10 cellular contexts compared by ENCODE assay signal in the genomic region with DNA sequence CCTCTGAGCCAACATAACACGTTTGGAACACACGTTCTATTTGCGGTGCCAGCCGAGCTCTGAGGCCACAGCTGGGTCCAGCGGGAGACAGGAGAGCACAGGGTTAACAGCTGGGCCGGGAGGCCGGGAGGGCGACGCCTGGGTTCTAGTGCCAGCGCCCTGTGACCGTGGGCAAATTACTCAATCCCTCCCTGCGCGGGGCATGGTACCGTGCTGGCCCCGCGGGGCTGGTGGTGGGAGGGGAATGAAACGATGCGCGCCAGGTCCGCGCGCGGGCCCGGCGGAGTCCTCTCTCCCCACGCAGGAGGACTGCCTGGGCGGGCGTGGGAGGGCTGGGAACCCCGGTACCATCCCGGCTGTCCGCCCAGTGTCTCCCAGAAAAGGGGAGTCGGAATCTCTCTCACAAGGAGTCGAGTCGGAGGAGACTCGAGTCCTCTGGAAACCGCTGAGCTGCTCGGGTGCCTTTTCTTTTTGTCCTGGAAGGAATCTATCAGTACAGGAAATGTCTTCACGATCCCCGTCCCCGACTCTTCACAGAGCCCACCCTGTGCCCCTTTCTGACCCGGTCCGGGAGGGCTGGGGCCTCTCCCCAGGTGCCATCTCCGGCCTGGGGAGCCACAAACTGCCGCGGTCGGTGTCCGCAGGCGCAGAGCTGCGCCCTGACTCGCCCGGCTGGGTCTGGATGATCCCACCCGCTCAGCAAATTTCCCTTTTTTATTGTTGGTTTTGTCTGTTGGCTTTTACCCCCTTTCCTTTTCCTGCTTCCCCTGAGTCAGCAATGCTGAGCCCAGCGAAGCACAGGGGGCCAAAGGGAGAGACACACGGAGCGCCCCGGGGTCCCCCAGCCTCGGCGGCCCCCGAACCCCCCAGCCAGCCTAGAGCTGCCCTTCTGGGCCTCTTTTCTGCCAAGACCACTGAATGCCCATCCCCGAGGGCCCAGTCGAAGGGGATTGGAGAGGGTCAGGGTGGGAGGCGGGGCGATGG. TPM values are rescaled to one million over a fixed set of nuclear protein-coding genes. Genes with fewer than 3 reads are reported as not detected.
DNase-seq lines count a peak whose midpoint lies in the region; ATAC-seq and TF ChIP-seq lines count a peak whose summit lies in the region.
"Had no signal": no experiment of that assay in that cellular context is flagged by ENCODE, and none has a peak within 500 bp of the region (broad histone marks: within the 10 kb centered on the region; RNA-seq: fewer than 3 reads in every experiment).

No MANE protein-coding gene starts in this region.

- H3K27me3 Mint-ChIP-seq in activated naive CD8-positive, alpha-beta T cell treated with anti-CD3 and anti-CD28 coated beads, Interleukin-2, amount 10 ng/mL, durations not matched to agents 7 days and 5 days: peaks cover 46% of the 10 kb centered on the region
- peaks cover 24% of the 10 kb centered on the region for H3K27me3 Mint-ChIP-seq in activated CD4-positive, alpha-beta T cell treated with anti-CD3 and anti-CD28 coated beads for 36 hours
- H3K27me3 Mint-ChIP-seq in activated T-helper 1 cell treated with anti-CD3 and anti-CD28 coated beads, Interleukin-12 subunit alpha, Interleukin-12 subunit beta, Interleukin-2, Interleukin-4 antibody, amounts not matched to agents 30 ng/mL and 10 ng/mL and 1 ng/mL, durations not matched to agents 14 hours and 24 hours and 36 hours (ENCODE audit: insufficient read depth): peaks cover 33% of the 10 kb centered on the region

- intact Hi-C loops in tibial artery (cut with DNase I; ENCODE audit: low total_unique reads): no loop called here
- intact Hi-C loops in activated CD4-positive, alpha-beta T cell treated with anti-CD3 and anti-CD28 coated beads for 36 hours (cut with DNase I, micrococcal nuclease): no loop called here
- intact Hi-C loops in activated T-helper 1 cell treated with anti-CD3 and anti-CD28 coated beads, Interleukin-12 subunit alpha, Interleukin-12 subunit beta, Interleukin-2, Interleukin-4 antibody, amounts not matched to agents 30 ng/mL and 10 ng/mL and 1 ng/mL, durations not matched to agents 14 hours and 24 hours and 36 hours (cut with micrococcal nuclease): no loop called here

- POLR2A ChIA-PET in activated naive CD8-positive, alpha-beta T cell treated with anti-CD3 and anti-CD28 coated beads, Interleukin-2, amount 10 ng/mL, durations not matched to agents 7 days and 5 days (lab: Charles Lee): interaction anchor here (0.7 kb wide), 1 partner anchor 50 kb away, joined by 5 read pairs; no protein-coding TSS in a partner anchor
- POLR2A ChIA-PET in activated CD4-positive, alpha-beta T cell treated with anti-CD3 and anti-CD28 coated beads for 36 hours (lab: Charles Lee): no interaction called here

- TF ChIP-seq CTCF in fibroblast of lung (conservative IDR thresholded peaks at IDR 0.05 in 1 of 2, IDR thresholded peaks at IDR 0.05 in 1 of 2; ENCODE audit: low read depth in 1 of 2, low read length in 2 of 2) (no peak), tibial artery (IDR thresholded peaks at IDR 0.05) (no peak)

- H3K9ac ChIP-seq in fibroblast of lung (ENCODE audit: insufficient read depth, low read length): no peak overlapping the region

- no peak for DNase-seq in activated naive CD8-positive, alpha-beta T cell treated with anti-CD3 and anti-CD28 coated beads, Interleukin-2, amount 10 ng/mL, durations not matched to agents 7 days and 5 days
- DNase-seq in fibroblast of lung (ENCODE audit: low read depth in 2 of 2) (no peak), mesenteric fat pad (ENCODE audit: low spot score) (peak; percentile 87), tibial artery (no peak), GF-D8 (lab: John Stamatoyannopoulos, UW) (no peak)
- DNase-seq in activated CD4-positive, alpha-beta T cell treated with anti-CD3 and anti-CD28 coated beads for 36 hours: no peak
- no peak for DNase-seq in activated T-helper 1 cell treated with anti-CD3 and anti-CD28 coated beads, Interleukin-12 subunit alpha, Interleukin-12 subunit beta, Interleukin-2, Interleukin-4 antibody, amounts not matched to agents 30 ng/mL and 10 ng/mL and 1 ng/mL, durations not matched to agents 14 hours and 24 hours and 36 hours (ENCODE audit: low spot score)
- DNase-seq: T-helper 17 cell had no signal

- H3K4me1 ChIP-seq in fibroblast of lung (ENCODE audit: control insufficient read depth, extremely low read depth, insufficient read depth, low read length) (peaks cover 6% of the 10 kb centered on the region), tibial artery (peaks cover 0 to 31% (median 27%) of the 10 kb centered on the region in 4 donors)

- no peaks in the 10 kb centered on the region for H4K20me1 ChIP-seq in fibroblast of lung (ENCODE audit: control insufficient read depth, extremely low read depth, insufficient read depth, low read length)

- H3K79me2 ChIP-seq in fibroblast of lung (ENCODE audit: control insufficient read depth, insufficient read depth, low read length): no peaks in the 10 kb centered on the region

- CTCF ChIA-PET in activated CD4-positive, alpha-beta T cell treated with anti-CD3 and anti-CD28 coated beads for 36 hours (lab: Charles Lee): no interaction called here

- H3K9me3 Mint-ChIP-seq in activated naive CD8-positive, alpha-beta T cell treated with anti-CD3 and anti-CD28 coated beads, Interleukin-2, amount 10 ng/mL, durations not matched to agents 7 days and 5 days: no peaks in the 10 kb centered on the region
- H3K9me3 Mint-ChIP-seq in activated CD4-positive, alpha-beta T cell treated with anti-CD3 and anti-CD28 coated beads for 36 hours (ENCODE audit: low read depth): no peaks in the 10 kb centered on the region
- no peaks in the 10 kb centered on the region for H3K9me3 Mint-ChIP-seq in activated T-helper 1 cell treated with anti-CD3 and anti-CD28 coated beads, Interleukin-12 subunit alpha, Interleukin-12 subunit beta, Interleukin-2, Interleukin-4 antibody, amounts not matched to agents 30 ng/mL and 10 ng/mL and 1 ng/mL, durations not matched to agents 14 hours and 24 hours and 36 hours
- H3K9me3 Mint-ChIP-seq: stimulated activated memory B cell treated with anti-CD40 and anti-IgM and Interleukin-4, amounts not matched to agents 10 μg/mL and 1 μg/mL and 100 μg/mL, for 72 hours had no signal

- H3K4me1 Mint-ChIP-seq in activated naive CD8-positive, alpha-beta T cell treated with anti-CD3 and anti-CD28 coated beads, Interleukin-2, amount 10 ng/mL, durations not matched to agents 7 days and 5 days: peaks cover 6% of the 10 kb centered on the region
- H3K4me1 Mint-ChIP-seq in activated CD4-positive, alpha-beta T cell treated with anti-CD3 and anti-CD28 coated beads for 36 hours: no peaks in the 10 kb centered on the region
- H3K4me1 Mint-ChIP-seq in activated T-helper 1 cell treated with anti-CD3 and anti-CD28 coated beads, Interleukin-12 subunit alpha, Interleukin-12 subunit beta, Interleukin-2, Interleukin-4 antibody, amounts not matched to agents 30 ng/mL and 10 ng/mL and 1 ng/mL, durations not matched to agents 14 hours and 24 hours and 36 hours (ENCODE audit: low read depth): no peaks in the 10 kb centered on the region
- H3K4me1 Mint-ChIP-seq: stimulated activated memory B cell treated with anti-CD40 and anti-IgM and Interleukin-4, amounts not matched to agents 10 μg/mL and 1 μg/mL and 100 μg/mL, for 72 hours had no signal

- H2AFZ ChIP-seq in fibroblast of lung (ENCODE audit: low read length): peak overlapping the region; percentile 53

- H3K4me3 Mint-ChIP-seq in activated naive CD8-positive, alpha-beta T cell treated with anti-CD3 and anti-CD28 coated beads, Interleukin-2, amount 10 ng/mL, durations not matched to agents 7 days and 5 days: peak overlapping the region; percentile 70
- H3K4me3 Mint-ChIP-seq in activated CD4-positive, alpha-beta T cell treated with anti-CD3 and anti-CD28 coated beads for 36 hours: no peak overlapping the region
- no peak overlapping the region for H3K4me3 Mint-ChIP-seq in activated T-helper 1 cell treated with anti-CD3 and anti-CD28 coated beads, Interleukin-12 subunit alpha, Interleukin-12 subunit beta, Interleukin-2, Interleukin-4 antibody, amounts not matched to agents 30 ng/mL and 10 ng/mL and 1 ng/mL, durations not matched to agents 14 hours and 24 hours and 36 hours
- H3K4me3 Mint-ChIP-seq: stimulated activated memory B cell treated with anti-CD40 and anti-IgM and Interleukin-4, amounts not matched to agents 10 μg/mL and 1 μg/mL and 100 μg/mL, for 72 hours; T-helper 17 cell had no signal

- H3K27me3 ChIP-seq in fibroblast of lung (ENCODE audit: control insufficient read depth, insufficient read depth, low read length): peaks cover 36% of the 10 kb centered on the region
- H3K27me3 ChIP-seq in tibial artery: peaks cover 0 to 25% of the 10 kb centered on the region in 2 donors

- no peaks in the 10 kb centered on the region for H3K36me3 ChIP-seq in fibroblast of lung (ENCODE audit: control insufficient read depth, insufficient read depth, low read length)
- no peaks in the 10 kb centered on the region for H3K36me3 ChIP-seq in tibial artery

- no peak overlapping the region for H3K27ac Mint-ChIP-seq in activated naive CD8-positive, alpha-beta T cell treated with anti-CD3 and anti-CD28 coated beads, Interleukin-2, amount 10 ng/mL, durations not matched to agents 7 days and 5 days
- H3K27ac Mint-ChIP-seq in activated CD4-positive, alpha-beta T cell treated with anti-CD3 and anti-CD28 coated beads for 36 hours: no peak overlapping the region
- H3K27ac Mint-ChIP-seq in activated T-helper 1 cell treated with anti-CD3 and anti-CD28 coated beads, Interleukin-12 subunit alpha, Interleukin-12 subunit beta, Interleukin-2, Interleukin-4 antibody, amounts not matched to agents 30 ng/mL and 10 ng/mL and 1 ng/mL, durations not matched to agents 14 hours and 24 hours and 36 hours: no peak overlapping the region
- H3K27ac Mint-ChIP-seq: stimulated activated memory B cell treated with anti-CD40 and anti-IgM and Interleukin-4, amounts not matched to agents 10 μg/mL and 1 μg/mL and 100 μg/mL, for 72 hours; T-helper 17 cell had no signal

- ATAC-seq in activated naive CD8-positive, alpha-beta T cell treated with anti-CD3 and anti-CD28 coated beads, Interleukin-2, amount 10 ng/mL, durations not matched to agents 7 days and 5 days (ENCODE audit: low read depth): peak; percentile 22
- no peak for ATAC-seq in activated CD4-positive, alpha-beta T cell treated with anti-CD3 and anti-CD28 coated beads for 36 hours
- ATAC-seq: stimulated activated memory B cell treated with anti-CD40 and anti-IgM and Interleukin-4, amounts not matched to agents 10 μg/mL and 1 μg/mL and 100 μg/mL, for 72 hours; T-helper 17 cell had no signal

- H3K27ac ChIP-seq in fibroblast of lung (ENCODE audit: insufficient read depth, low read length): no peak overlapping the region
- no peak overlapping the region for H3K27ac ChIP-seq in tibial artery

- peak overlapping the region; percentile 85 for H3K4me2 ChIP-seq in fibroblast of lung (ENCODE audit: extremely low read depth, insufficient read depth, low read length)
- H3K4me2 ChIP-seq: smooth muscle cell had no signal

- no peaks in the 10 kb centered on the region for H3K9me3 ChIP-seq in fibroblast of lung (ENCODE audit: control insufficient read depth, insufficient read depth, low read depth, low read length)
- H3K9me3 ChIP-seq in tibial artery: no peaks in the 10 kb centered on the region

- no peaks in the 10 kb centered on the region for H3K36me3 Mint-ChIP-seq in activated naive CD8-positive, alpha-beta T cell treated with anti-CD3 and anti-CD28 coated beads, Interleukin-2, amount 10 ng/mL, durations not matched to agents 7 days and 5 days
- H3K36me3 Mint-ChIP-seq in activated CD4-positive, alpha-beta T cell treated with anti-CD3 and anti-CD28 coated beads for 36 hours (ENCODE audit: low read depth): no peaks in the 10 kb centered on the region
- H3K36me3 Mint-ChIP-seq in activated T-helper 1 cell treated with anti-CD3 and anti-CD28 coated beads, Interleukin-12 subunit alpha, Interleukin-12 subunit beta, Interleukin-2, Interleukin-4 antibody, amounts not matched to agents 30 ng/mL and 10 ng/mL and 1 ng/mL, durations not matched to agents 14 hours and 24 hours and 36 hours (ENCODE audit: low read depth): no peaks in the 10 kb centered on the region

- H3K4me3 ChIP-seq in fibroblast of lung (replicated peaks in 1 of 4; ENCODE audit: control extremely low read depth in 1 of 4, insufficient read depth in 1 of 4, low read depth in 3 of 4, low read length in 4 of 4) (peak overlapping the region; percentile 17 to 47 (median 26)), tibial artery (peak overlapping the region; percentile 20 to 44)
- H3K4me3 ChIP-seq: smooth muscle cell had no signal

RNA-seq across cellular contexts. Expression of gene LEP, which starts 30.7 kb away (rescaled TPM):
- not detected for total RNA-seq in activated naive CD8-positive, alpha-beta T cell treated with anti-CD3 and anti-CD28 coated beads, Interleukin-2, amount 10 ng/mL, durations not matched to agents 7 days and 5 days
- total RNA-seq in fibroblast of lung: 0.26 and 2.8 TPM in 2 replicates
- 0.36 TPM in 1 of 2 replicates, not detected in the other for polyA plus RNA-seq in fibroblast of lung
- polyA plus RNA-seq in fibroblast of lung (2012): 0.42 TPM in 1 of 2 replicates, not detected in the other
- not detected in 2 replicates for polyA minus RNA-seq in fibroblast of lung (ENCODE audit: low replicate concordance)
- 784 TPM for total RNA-seq in mesenteric fat pad
- not detected for total RNA-seq in activated CD4-positive, alpha-beta T cell treated with anti-CD3 and anti-CD28 coated beads for 36 hours
- total RNA-seq in activated T-helper 1 cell treated with anti-CD3 and anti-CD28 coated beads, Interleukin-12 subunit alpha, Interleukin-12 subunit beta, Interleukin-2, Interleukin-4 antibody, amounts not matched to agents 30 ng/mL and 10 ng/mL and 1 ng/mL, durations not matched to agents 14 hours and 24 hours and 36 hours: not detected in 2 replicates
- total RNA-seq: smooth muscle cell, T-helper 17 cell had no signal
- polyA plus RNA-seq: smooth muscle cell had no signal

Comparison
In these comparisons a context has a peak if more than half of its experiments do, and no peak if none do; other contexts are left out.
1. RNA of gene LEP, which starts 30.7 kb away (total RNA-seq): 784 TPM in mesenteric fat pad (single experiment); 0.26 to 2.8 TPM in fibroblast of lung, not detected in activated naive CD8-positive, alpha-beta T cell treated with anti-CD3 and anti-CD28 coated beads, Interleukin-2, amount 10 ng/mL, durations not matched to agents 7 days and 5 days, not detected in activated CD4-positive, alpha-beta T cell treated with anti-CD3 and anti-CD28 coated beads for 36 hours and not detected in activated T-helper 1 cell treated with anti-CD3 and anti-CD28 coated beads, Interleukin-12 subunit alpha, Interleukin-12 subunit beta, Interleukin-2, Interleukin-4 antibody, amounts not matched to agents 30 ng/mL and 10 ng/mL and 1 ng/mL, durations not matched to agents 14 hours and 24 hours and 36 hours; every median in the first group is over 100 times any median in the second.